In the genomic region with DNA sequence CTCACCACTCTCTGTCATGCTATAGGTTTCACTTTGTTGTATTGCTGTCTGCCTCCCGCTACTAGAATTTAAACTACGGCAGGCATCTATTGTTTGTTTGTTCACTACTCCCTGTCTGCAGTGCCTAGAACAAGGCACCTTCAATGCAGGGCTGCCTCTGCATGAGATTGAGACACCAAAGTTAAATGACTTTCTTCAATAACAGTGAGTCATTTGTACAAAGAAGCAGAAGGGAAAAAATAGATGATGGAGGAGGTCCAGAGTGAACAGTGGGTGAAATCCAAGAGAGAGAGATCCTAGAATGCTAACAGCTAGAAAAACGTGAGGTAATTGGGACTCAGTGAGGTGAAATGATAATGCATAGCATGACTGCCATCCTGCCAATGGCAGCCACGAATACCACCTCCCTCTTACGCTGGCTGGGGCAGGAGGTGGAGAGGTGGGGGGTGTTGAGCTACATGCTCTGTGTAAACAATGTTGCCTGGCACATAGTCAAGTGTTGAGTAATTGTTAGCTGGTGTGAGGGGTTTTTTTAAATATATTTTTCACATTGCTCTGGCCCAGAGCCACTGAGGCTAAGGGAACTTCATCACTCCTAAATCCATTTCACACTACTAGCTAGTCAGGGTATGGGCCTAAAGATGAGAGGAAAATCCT, we compare ENCODE assay signal across 20 cellular contexts.
DNase-seq lines count a peak whose midpoint lies in the region; ATAC-seq and TF ChIP-seq lines count a peak whose summit lies in the region.
"Had no signal": no experiment of that assay in that cellular context is flagged by ENCODE, and none has a peak within 500 bp of the region (broad histone marks: within the 10 kb centered on the region; RNA-seq: fewer than 3 reads in every experiment).

No MANE protein-coding gene starts in this region.

- H3K9me3 Mint-ChIP-seq in activated CD4-positive, alpha-beta T cell treated with anti-CD3 and anti-CD28 coated beads, Interleukin-2, amount 10 ng/mL, durations not matched to agents 24 days and 14 days: no peaks in the 10 kb centered on the region
- H3K9me3 Mint-ChIP-seq in WTC11: peaks cover 27% of the 10 kb centered on the region
- H3K9me3 Mint-ChIP-seq: neural crest cell had no signal

- no peak overlapping the region for H3K27ac Mint-ChIP-seq in activated CD4-positive, alpha-beta T cell treated with anti-CD3 and anti-CD28 coated beads, Interleukin-2, amount 10 ng/mL, durations not matched to agents 24 days and 14 days
- H3K27ac Mint-ChIP-seq in WTC11: no peak overlapping the region
- H3K27ac Mint-ChIP-seq: CD14-positive monocyte had no signal

- H4K8ac ChIP-seq in neuronal stem cell (ENCODE audit: low read depth, low read length): no peak overlapping the region

- ATAC-seq in WTC11 (peak; percentile 28; the same call in 1 of the 2 replicates), thoracic aorta (ENCODE audit: insufficient number of reproducible peaks, low FRiP score, low read depth) (peak; percentile 75)

- no peak overlapping the region for H2BK5ac ChIP-seq in neuronal stem cell (ENCODE audit: low read length)

- CTCF ChIA-PET in WTC11 (lab: Charles Lee): no interaction called here

- H3K4ac ChIP-seq in neuronal stem cell (ENCODE audit: low read length): no peak overlapping the region

- no peaks in the 10 kb centered on the region for H3K36me3 Mint-ChIP-seq in activated CD4-positive, alpha-beta T cell treated with anti-CD3 and anti-CD28 coated beads, Interleukin-2, amount 10 ng/mL, durations not matched to agents 24 days and 14 days (ENCODE audit: low read depth)
- no peaks in the 10 kb centered on the region for H3K36me3 Mint-ChIP-seq in WTC11
- H3K36me3 Mint-ChIP-seq: CD14-positive monocyte had no signal

- no peaks in the 10 kb centered on the region for H3K27me3 Mint-ChIP-seq in activated CD4-positive, alpha-beta T cell treated with anti-CD3 and anti-CD28 coated beads, Interleukin-2, amount 10 ng/mL, durations not matched to agents 24 days and 14 days
- no peaks in the 10 kb centered on the region; the same call in 1 of the 2 replicates for H3K27me3 Mint-ChIP-seq in WTC11 (ENCODE audit: low read depth)

- no peak overlapping the region for H3K9ac ChIP-seq in neuronal stem cell (ENCODE audit: low read depth, low read length, poor library complexity)

- H3K23ac ChIP-seq in neuronal stem cell (ENCODE audit: low read depth, low read length, poor library complexity): no peak overlapping the region

- H4K91ac ChIP-seq in neuronal stem cell (ENCODE audit: low read depth, low read length, poor library complexity): no peak overlapping the region

- peak; percentile 31 for DNase-seq in activated CD4-positive, alpha-beta T cell treated with anti-CD3 and anti-CD28 coated beads, Interleukin-2, amount 10 ng/mL, durations not matched to agents 24 days and 14 days
- no peak for DNase-seq in activated CD4-positive, alpha-beta T cell treated with anti-CD3 and anti-CD28 coated beads for 48 hours
- DNase-seq in WTC11 (ENCODE audit: low spot score): no peak
- DNase-seq in fibroblast of the aortic adventitia (ENCODE audit: low read depth): peak; percentile 13
- no peak for DNase-seq in thoracic aorta (ENCODE audit: low spot score)
- no peak for DNase-seq in NCI-H1436 treated with DMSO at 0.1 percent for 48 hours (lab: John Stamatoyannopoulos, UW)
- DNase-seq in NCI-H1930 (lab: John Stamatoyannopoulos, UW): no peak
- DNase-seq in neuronal stem cell (ENCODE audit: low spot score): no peak
- DNase-seq: ACHN; activated CD4-positive, alpha-beta T cell treated with anti-CD3 and anti-CD28 coated beads for 1 hour; DMS153; effector CD4-positive, alpha-beta T cell; esophagus squamous epithelium; kidney; midbrain; SJCRH30 had no signal

- H2BK120ac ChIP-seq in neuronal stem cell (ENCODE audit: low read depth, low read length): no peak overlapping the region

- H3K18ac ChIP-seq in neuronal stem cell (ENCODE audit: low read length): no peak overlapping the region

- no peak overlapping the region for H2AFZ ChIP-seq in neuronal stem cell (ENCODE audit: low read length)
- H2AFZ ChIP-seq: hepatocyte had no signal

- H3K9me3 ChIP-seq in thoracic aorta (no peaks in the 10 kb centered on the region), neuronal stem cell (replicated peaks in 1 of 2; ENCODE audit: control insufficient read depth in 2 of 2, insufficient read depth in 1 of 2, low read depth in 1 of 2, low read length in 2 of 2) (no peaks in the 10 kb centered on the region)
- H3K9me3 ChIP-seq: ascending aorta, esophagus squamous epithelium, SJCRH30 had no signal

- H3K27ac ChIP-seq in thoracic aorta: peak overlapping the region in 1 of 2 donors; percentile 8
- no peak overlapping the region for H3K27ac ChIP-seq in neuronal stem cell (replicated peaks; ENCODE audit: low read length)
- H3K27ac ChIP-seq: hepatocyte, SJCRH30 had no signal

- H2BK12ac ChIP-seq in neuronal stem cell (ENCODE audit: low read length): no peak overlapping the region

- H3K4me3 Mint-ChIP-seq in activated CD4-positive, alpha-beta T cell treated with anti-CD3 and anti-CD28 coated beads, Interleukin-2, amount 10 ng/mL, durations not matched to agents 24 days and 14 days: no peak overlapping the region
- no peak overlapping the region for H3K4me3 Mint-ChIP-seq in WTC11
- H3K4me3 Mint-ChIP-seq: CD14-positive monocyte, neural crest cell had no signal

- no peak overlapping the region for H3K14ac ChIP-seq in neuronal stem cell (ENCODE audit: low read length)

- no CpG with 5 or more reads among the region's 5 CpGs for WGBS in neuronal stem cell (ENCODE audit: extremely low coverage in 2 of 2, insufficient read length in 2 of 2, insufficient replicate concordance in 1 of 2), 2 donors

- H3K27me3 ChIP-seq in thoracic aorta (replicated peaks; ENCODE audit: insufficient read depth) (no peaks in the 10 kb centered on the region), neuronal stem cell (ENCODE audit: control insufficient read depth in 3 of 3, insufficient read depth in 3 of 3, low read depth in 1 of 3, low read length in 3 of 3) (no peaks in the 10 kb centered on the region)
- H3K27me3 ChIP-seq: ascending aorta, esophagus squamous epithelium, hepatocyte, SJCRH30 had no signal

- H3K4me2 ChIP-seq in neuronal stem cell (ENCODE audit: insufficient read depth, low read length, poor library complexity, severe bottlenecking): no peak overlapping the region
- H3K4me2 ChIP-seq: hepatocyte had no signal

- no peaks in the 10 kb centered on the region for H3K4me1 Mint-ChIP-seq in activated CD4-positive, alpha-beta T cell treated with anti-CD3 and anti-CD28 coated beads, Interleukin-2, amount 10 ng/mL, durations not matched to agents 24 days and 14 days
- H3K4me1 Mint-ChIP-seq in WTC11: no peaks in the 10 kb centered on the region
- H3K4me1 Mint-ChIP-seq: CD14-positive monocyte, neural crest cell had no signal

- H3K36me3 ChIP-seq in thoracic aorta (no peaks in the 10 kb centered on the region), neuronal stem cell (replicated peaks in 1 of 2; ENCODE audit: control insufficient read depth in 2 of 2, insufficient read depth in 2 of 2, low read length in 2 of 2) (no peaks in the 10 kb centered on the region)
- H3K36me3 ChIP-seq: ascending aorta, esophagus squamous epithelium, SJCRH30 had no signal

- H2AK5ac ChIP-seq in neuronal stem cell (ENCODE audit: low read depth, low read length): no peak overlapping the region

- H2BK15ac ChIP-seq in neuronal stem cell (ENCODE audit: low read length): no peak overlapping the region

- no peaks in the 10 kb centered on the region for H3K79me1 ChIP-seq in neuronal stem cell (ENCODE audit: low read depth, low read length)

- H3K4me3 ChIP-seq in fibroblast of the aortic adventitia (ENCODE audit: low read depth, low read length) (no peak overlapping the region), thoracic aorta (peak overlapping the region; percentile 34), neuronal stem cell (ENCODE audit: low read length in 2 of 2) (no peak overlapping the region)
- H3K4me3 ChIP-seq: esophagus squamous epithelium, hepatocyte, SJCRH30 had no signal

- POLR2A ChIA-PET in WTC11 (lab: Charles Lee): no interaction called here

- intact Hi-C loops in activated CD4-positive, alpha-beta T cell treated with anti-CD3 and anti-CD28 coated beads, Interleukin-2, amount 10 ng/mL, durations not matched to agents 24 days and 14 days (cut with micrococcal nuclease): no loop called here

- peaks cover 6 to 20% of the 10 kb centered on the region in 2 donors for H3K4me1 ChIP-seq in thoracic aorta (ENCODE audit: control insufficient read depth in 1 of 2, low read depth in 2 of 2)
- no peaks in the 10 kb centered on the region for H3K4me1 ChIP-seq in neuronal stem cell (ENCODE audit: control insufficient read depth in 2 of 2, insufficient read depth in 1 of 2, low read depth in 1 of 2, low read length in 2 of 2)
- H3K4me1 ChIP-seq: SJCRH30 had no signal

- TF ChIP-seq CTCF in WTC11 (IDR thresholded peaks at IDR 0.05) (no peak), fibroblast of the aortic adventitia (IDR thresholded peaks at IDR 0.05; ENCODE audit: insufficient read depth, low read length) (no peak), thoracic aorta (IDR thresholded peaks at IDR 0.05) (no peak)

TF ChIP-seq in WTC11, 78 proteins besides CTCF, POLR2A, EP300 and RAD21:
- no peak for TF ChIP-seq MXD4 (CRISPR knock-in tag; IDR thresholded peaks at IDR 0.05; ENCODE audit: borderline replicate concordance)

Comparison
In these comparisons a context has a peak if more than half of its experiments do, and no peak if none do; other contexts are left out.
1. DNase-seq: peak in activated CD4-positive, alpha-beta T cell treated with anti-CD3 and anti-CD28 coated beads, Interleukin-2, amount 10 ng/mL, durations not matched to agents 24 days and 14 days (single experiment) and fibroblast of the aortic adventitia (single experiment); none in activated CD4-positive, alpha-beta T cell treated with anti-CD3 and anti-CD28 coated beads for 48 hours (single experiment), WTC11 (single experiment), thoracic aorta (single experiment), NCI-H1436 treated with DMSO at 0.1 percent for 48 hours (single experiment), NCI-H1930 (0 of 2) and neuronal stem cell (single experiment).